ENCODE assay signal across 13 cellular contexts in genomic region chr2:8380026-8380425, GRCh38.
A peak's percentile ranks its signal among the peaks of the same experiment; 100 is the strongest.
DNase-seq lines count a peak whose midpoint lies in the region; ATAC-seq and TF ChIP-seq lines count a peak whose summit lies in the region.
"Had no signal": no experiment of that assay in that cellular context is flagged by ENCODE, and none has a peak within 500 bp of the region (broad histone marks: within the 10 kb centered on the region; RNA-seq: fewer than 3 reads in every experiment).

No MANE protein-coding gene starts in this region.

- peak overlapping the region; percentile 74 for H3K27ac ChIP-seq in OCI-LY7 (ENCODE audit: low read depth, low read length, poor library complexity, severe bottlenecking)

- H3K36me3 ChIP-seq in OCI-LY7 (ENCODE audit: insufficient read depth, low read length) = no peaks in the 10 kb centered on the region; the same call in 1 of the 2 replicates
- no peaks in the 10 kb centered on the region for H3K36me3 ChIP-seq in mucosa of descending colon (ENCODE audit: low read depth)

- CTCF ChIA-PET in OCI-LY7 (lab: Charles Lee; ENCODE audit: unreplicated experiment) = interaction anchor here (1.4 kb wide), 1 partner anchor 17 kb away, joined by 3 read pairs; no protein-coding TSS in a partner anchor

- peak; percentile 82 for DNase-seq in GDM1 (lab: John Stamatoyannopoulos, UW)
- peak; percentile 60 for DNase-seq in OCI-LY7 (ENCODE audit: low spot score)
- DNase-seq in mucosa of descending colon = peak in 1 of 3 donors; percentile 20
- DNase-seq in ureter (ENCODE audit: low spot score) = no peak
- no peak for DNase-seq in kidney glomerular epithelial cell (lab: John Stamatoyannopoulos, UW)
- DNase-seq in NCI-H2029 (lab: John Stamatoyannopoulos, UW) = no peak
- DNase-seq: activated CD4-positive, alpha-beta T cell treated with anti-CD3 and anti-CD28 coated beads for 1 hour; activated effector memory CD4-positive, alpha-beta T cell treated with Interleukin-2 at 50 U/mL for 16 hours; NCI-H774; stimulated activated CD4-positive, alpha-beta T cell treated with anti-CD3 and anti-CD28 coated beads, Interleukin-12 subunit alpha, Interleukin-12 subunit beta, amount 100 ng/mL, for 4 hours had no signal

- POLR2A ChIA-PET in OCI-LY7 (lab: Charles Lee) = interaction anchor here (0.7 to 2.9 kb wide), 5 partner anchors 9 to 301 kb away, joined by 3 to 13 read pairs (median 4); no protein-coding TSS in a partner anchor

- no peaks in the 10 kb centered on the region for H3K9me2 ChIP-seq in OCI-LY7 (ENCODE audit: insufficient read depth, low read length)

- no peaks in the 10 kb centered on the region for H4K20me1 ChIP-seq in OCI-LY7 (ENCODE audit: insufficient read depth, low read length)

- peaks cover 38% of the 10 kb centered on the region for H3K4me1 ChIP-seq in OCI-LY7 (ENCODE audit: insufficient read depth, low read length, poor library complexity, severe bottlenecking)
- no peaks in the 10 kb centered on the region for H3K4me1 ChIP-seq in mucosa of descending colon (ENCODE audit: low read depth)

- ATAC-seq in GM21526 (IDR thresholded peaks at IDR 0.05; ENCODE audit: low FRiP score, unreplicated experiment) (peak; percentile 20), mucosa of descending colon (peak; percentile 42), GM21825 (IDR thresholded peaks at IDR 0.05; ENCODE audit: unreplicated experiment) (no peak)
- ATAC-seq: esophagus mucosa had no signal

- H2AFZ ChIP-seq in OCI-LY7 (ENCODE audit: low read length) = peak overlapping the region; percentile 43; the same call in 1 of the 2 replicates

- H3K9me3 ChIP-seq in OCI-LY7 (ENCODE audit: low read length) (no peaks in the 10 kb centered on the region), mucosa of descending colon (no peaks in the 10 kb centered on the region)

- intact Hi-C loops in OCI-LY7 (cut with micrococcal nuclease; ENCODE audit: unreplicated experiment) (no loop called here), mucosa of descending colon (cut with DNase I, micrococcal nuclease) (no loop called here)

- TF ChIP-seq CTCF in OCI-LY7 (conservative IDR thresholded peaks at IDR 0.05; ENCODE audit: low read length) = no peak
- no peak for TF ChIP-seq CTCF in mucosa of descending colon (IDR thresholded peaks at IDR 0.05)

- peak overlapping the region; percentile 61 for H3K4me2 ChIP-seq in OCI-LY7 (ENCODE audit: low read length)

- peak overlapping the region; percentile 8 for H3K4me3 ChIP-seq in OCI-LY7 (ENCODE audit: low read depth, low read length, poor library complexity, severe bottlenecking)
- no peak overlapping the region for H3K4me3 ChIP-seq in mucosa of descending colon

- H3K79me2 ChIP-seq in OCI-LY7 (ENCODE audit: insufficient read depth, low read depth, low read length) = no peaks in the 10 kb centered on the region

- no TSS peak for BruUV-seq in OCI-LY7 (replicated peaks; lab: Mats Ljungman, UMichigan)

Comparison
In these comparisons a context has a peak if more than half of its experiments do, and no peak if none do; other contexts are left out.
1. DNase-seq: peak in GDM1 (single experiment) and OCI-LY7 (single experiment); none in ureter (single experiment), kidney glomerular epithelial cell (single experiment) and NCI-H2029 (single experiment).